ENCODE assay signal across 7 cellular contexts in genomic region chr2:70919672-70920366, GRCh38. TPM values are rescaled to one million over a fixed set of nuclear protein-coding genes. Genes with fewer than 3 reads are reported as not detected.
DNase-seq lines count a peak whose midpoint lies in the region; TF ChIP-seq lines count a peak whose summit lies in the region.

No MANE protein-coding gene starts in this region.

- H3K4me1 ChIP-seq in ovary (ENCODE audit: insufficient read depth) (peaks cover 1% of the 10 kb centered on the region), tibial nerve (no peaks in the 10 kb centered on the region)

- TF ChIP-seq CTCF in GM12875 (IDR thresholded peaks at IDR 0.05; ENCODE audit: borderline replicate concordance, insufficient read depth, low read depth, low read length), result peak; percentile 89
- TF ChIP-seq CTCF in ovary (IDR thresholded peaks at IDR 0.05), result peak in 1 of 3 donors; percentile 36
- peak; percentile 58 to 72 (median 64) for TF ChIP-seq CTCF in tibial nerve (IDR thresholded peaks at IDR 0.05)

- no peaks in the 10 kb centered on the region for H3K27me3 ChIP-seq in ovary
- peaks cover 0 to 6% of the 10 kb centered on the region in 2 donors for H3K27me3 ChIP-seq in tibial nerve

- WGBS in ovary, 3 donors, result 29 to 33% (median 32%) methylated on average over 16 of the region's 16 CpGs
- 34% methylated on average over 16 of the region's 16 CpGs for WGBS in tibial nerve, 2 donors

- no peaks in the 10 kb centered on the region for H3K36me3 ChIP-seq in ovary
- no peaks in the 10 kb centered on the region for H3K36me3 ChIP-seq in tibial nerve

- DNase-seq in SIG-M5 (lab: John Stamatoyannopoulos, UW) (peak; percentile 15), foreskin melanocyte (peak; percentile 67), ovary (peak in 4 of 5 donors; percentile 36 to 77 (median 60)), tibial nerve (ENCODE audit: low spot score in 2 of 2) (peak; percentile 45 to 76)
- peak; percentile 41 for DNase-seq in activated effector memory CD4-positive, alpha-beta T cell treated with Interleukin-2 at 50 U/mL for 16 hours

- TF ChIP-seq EP300 in Ishikawa (IDR thresholded peaks at IDR 0.05; ENCODE audit: borderline replicate concordance) (no peak), ovary (IDR thresholded peaks at IDR 0.05) (no peak), tibial nerve (IDR thresholded peaks at IDR 0.05) (no peak)

- intact Hi-C loops in ovary (cut with DNase I), result no loop called here

- TF ChIP-seq POLR2A in ovary (IDR thresholded peaks at IDR 0.05), result no peak
- TF ChIP-seq POLR2A in tibial nerve (IDR thresholded peaks at IDR 0.05), result no peak

- H3K27ac ChIP-seq in ovary (no peak overlapping the region), tibial nerve (no peak overlapping the region)

- H3K4me3 ChIP-seq in GM12875 (ENCODE audit: low read depth, low read length) (no peak overlapping the region), ovary (no peak overlapping the region), tibial nerve (no peak overlapping the region)

- TF ChIP-seq RAD21 in Ishikawa (IDR thresholded peaks at IDR 0.05; ENCODE audit: low read depth), result peak; percentile 92

- H3K9me3 ChIP-seq in ovary, result no peaks in the 10 kb centered on the region
- peaks cover 0 to 10% (median 0%) of the 10 kb centered on the region in 4 donors for H3K9me3 ChIP-seq in tibial nerve

TF ChIP-seq in Ishikawa, 13 proteins besides CTCF, POLR2A, EP300 and RAD21:
- TF ChIP-seq TEAD4 (IDR thresholded peaks at IDR 0.05) (peak; percentile 90), USF1 (IDR thresholded peaks at IDR 0.05) (no peak), FOXM1 (IDR thresholded peaks at IDR 0.05; ENCODE audit: borderline replicate concordance, low read depth) (no peak), REST (IDR thresholded peaks at IDR 0.05; ENCODE audit: low read depth) (no peak), YY1 (IDR thresholded peaks at IDR 0.05; ENCODE audit: low read depth) (no peak)

RNA-seq across cellular contexts. Expression of gene ATP6V1B1, which starts 15.9 kb away (rescaled TPM):
- total RNA-seq in ovary (10 to 100 TPM in 2 of 7 donors, 1 to 10 TPM in 3, under 1 TPM in 1, not detected in 1; 0.72 to 11.9 (median 3.4) TPM), tibial nerve (1 to 10 TPM in 2 of 4 donors, not detected in 2; 1.2 to 2.5 TPM)
- polyA plus RNA-seq in ovary, result 1 to 10 TPM in 1 of 2 donors, under 1 TPM in 1; 0.62 to 1.7 TPM

RNA-seq across cellular contexts. Expression of gene VAX2, which starts 19.4 kb away (rescaled TPM):
- total RNA-seq in ovary (1 to 10 TPM in 3 of 7 donors, under 1 TPM in 4; 0.24 to 2.8 (median 0.99) TPM), tibial nerve (1 to 10 TPM in 2 of 4 donors, under 1 TPM in 2; 0.44 to 3.3 (median 1.2) TPM)
- 1 to 10 TPM in 1 of 2 donors, under 1 TPM in 1; 0.25 to 2.1 TPM for polyA plus RNA-seq in ovary

RNA-seq across cellular contexts. Expression of gene ANKRD53, which starts 58.6 kb away (rescaled TPM):
- total RNA-seq in ovary (1 to 10 TPM; 2.0 to 8.3 (median 4.5) TPM), tibial nerve (1 to 10 TPM; 1.3 to 9.0 (median 2.7) TPM)
- polyA plus RNA-seq in ovary, result 1 to 10 TPM; 2.2 to 3.3 TPM

Comparison
In these comparisons a context has a peak if more than half of its experiments do, and no peak if none do; other contexts are left out.
1. DNase-seq: peak in every context shown above with its lines; median percentile 67 in foreskin melanocyte; 60 in tibial nerve; 60 in ovary; 41 in activated effector memory CD4-positive, alpha-beta T cell treated with Interleukin-2 at 50 U/mL for 16 hours; 15 in SIG-M5.